Comparison of ENCODE assay signal across 21 cellular contexts in the genomic region with DNA sequence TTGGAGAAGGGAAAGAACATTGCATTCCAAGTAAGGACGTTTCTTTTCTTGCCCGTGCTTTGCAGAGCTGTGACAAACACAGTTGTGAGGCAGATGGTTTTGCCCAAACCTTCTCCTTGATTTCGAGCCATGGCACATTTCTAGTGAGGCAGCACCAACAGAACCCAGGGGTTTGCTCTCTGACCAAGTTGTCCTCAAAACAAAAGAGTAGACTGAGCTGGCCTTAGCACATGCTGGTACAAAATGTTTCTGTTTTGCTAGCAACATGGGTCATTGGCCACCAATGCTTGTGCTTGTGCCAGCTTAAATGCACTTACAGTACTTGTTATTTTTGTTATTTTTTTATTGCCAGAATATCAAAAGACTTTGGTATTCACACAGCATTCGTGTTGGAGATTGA.
"Had no signal": no experiment of that assay in that cellular context is flagged by ENCODE, and none has a peak within 500 bp of the region (broad histone marks: within the 10 kb centered on the region; RNA-seq: fewer than 3 reads in every experiment).

No MANE protein-coding gene starts in this region.

- H3K4me1 Mint-ChIP-seq: immature natural killer cell had no signal

- H3K4me3 Mint-ChIP-seq: immature natural killer cell; naive thymus-derived CD4-positive, alpha-beta T cell; nephron progenitor cell; stimulated activated naive B cell treated with anti-CD40 and anti-IgM and Interleukin-4, amounts not matched to agents 10 μg/mL and 1 μg/mL and 100 μg/mL, for 72 hours; stimulated activated naive CD8-positive, alpha-beta T cell treated with anti-CD3 and anti-CD28 coated beads, Interleukin-15, amount 100 ng/mL, for 72 hours had no signal

- H3K27ac ChIP-seq: cardiac muscle cell, gastrocnemius medialis, sigmoid colon, skin epidermis, transverse colon had no signal

- ATAC-seq: left cardiac atrium; left ventricle myocardium superior; naive thymus-derived CD4-positive, alpha-beta T cell; stimulated activated naive B cell treated with anti-CD40 and anti-IgM and Interleukin-4, amounts not matched to agents 10 μg/mL and 1 μg/mL and 100 μg/mL, for 72 hours; stimulated activated naive CD8-positive, alpha-beta T cell treated with anti-CD3 and anti-CD28 coated beads, Interleukin-15, amount 100 ng/mL, for 72 hours had no signal

- H3K36me3 Mint-ChIP-seq: immature natural killer cell; naive thymus-derived CD4-positive, alpha-beta T cell; stimulated activated naive B cell treated with anti-CD40 and anti-IgM and Interleukin-4, amounts not matched to agents 10 μg/mL and 1 μg/mL and 100 μg/mL, for 72 hours had no signal

- DNase-seq: cerebellar nuclear complex; dermis blood vessel endothelial cell; erythroblast; gastrocnemius medialis; glutamatergic neuron; immature natural killer cell; kidney; left cardiac atrium; left ventricle myocardium superior; mammary epithelial cell; naive thymus-derived CD4-positive, alpha-beta T cell; nephron progenitor cell; sigmoid colon; stimulated activated CD4-positive, alpha-beta T cell treated with anti-CD3 and anti-CD28 coated beads, Interleukin-2, amount 100 ng/mL, for 24 hours; stimulated activated CD4-positive, alpha-beta T cell treated with anti-CD3 and anti-CD28 coated beads, Interleukin-4, amount 100 ng/mL, for 4 hours; stimulated activated naive B cell treated with anti-CD40 and anti-IgM and Interleukin-4, amounts not matched to agents 10 μg/mL and 1 μg/mL and 100 μg/mL, for 72 hours; stimulated activated naive CD8-positive, alpha-beta T cell treated with anti-CD3 and anti-CD28 coated beads, Interleukin-15, amount 100 ng/mL, for 72 hours; substantia nigra; transverse colon had no signal

- H3K9me3 ChIP-seq: gastrocnemius medialis, sigmoid colon, transverse colon had no signal

- H3K9me3 Mint-ChIP-seq: stimulated activated naive B cell treated with anti-CD40 and anti-IgM and Interleukin-4, amounts not matched to agents 10 μg/mL and 1 μg/mL and 100 μg/mL, for 72 hours; stimulated activated naive CD8-positive, alpha-beta T cell treated with anti-CD3 and anti-CD28 coated beads, Interleukin-15, amount 100 ng/mL, for 72 hours had no signal

- H3K36me3 ChIP-seq: cardiac muscle cell, gastrocnemius medialis, sigmoid colon, transverse colon had no signal

- H3K27me3 ChIP-seq: cardiac muscle cell, gastrocnemius medialis, sigmoid colon, transverse colon had no signal

- H3K27ac Mint-ChIP-seq: immature natural killer cell; naive thymus-derived CD4-positive, alpha-beta T cell; nephron progenitor cell; stimulated activated naive B cell treated with anti-CD40 and anti-IgM and Interleukin-4, amounts not matched to agents 10 μg/mL and 1 μg/mL and 100 μg/mL, for 72 hours; stimulated activated naive CD8-positive, alpha-beta T cell treated with anti-CD3 and anti-CD28 coated beads, Interleukin-15, amount 100 ng/mL, for 72 hours had no signal

- H3K4me3 ChIP-seq: cardiac muscle cell, gastrocnemius medialis, sigmoid colon, skin epidermis, transverse colon had no signal
